ENCODE assay signal across 8 cellular contexts in the genomic region with DNA sequence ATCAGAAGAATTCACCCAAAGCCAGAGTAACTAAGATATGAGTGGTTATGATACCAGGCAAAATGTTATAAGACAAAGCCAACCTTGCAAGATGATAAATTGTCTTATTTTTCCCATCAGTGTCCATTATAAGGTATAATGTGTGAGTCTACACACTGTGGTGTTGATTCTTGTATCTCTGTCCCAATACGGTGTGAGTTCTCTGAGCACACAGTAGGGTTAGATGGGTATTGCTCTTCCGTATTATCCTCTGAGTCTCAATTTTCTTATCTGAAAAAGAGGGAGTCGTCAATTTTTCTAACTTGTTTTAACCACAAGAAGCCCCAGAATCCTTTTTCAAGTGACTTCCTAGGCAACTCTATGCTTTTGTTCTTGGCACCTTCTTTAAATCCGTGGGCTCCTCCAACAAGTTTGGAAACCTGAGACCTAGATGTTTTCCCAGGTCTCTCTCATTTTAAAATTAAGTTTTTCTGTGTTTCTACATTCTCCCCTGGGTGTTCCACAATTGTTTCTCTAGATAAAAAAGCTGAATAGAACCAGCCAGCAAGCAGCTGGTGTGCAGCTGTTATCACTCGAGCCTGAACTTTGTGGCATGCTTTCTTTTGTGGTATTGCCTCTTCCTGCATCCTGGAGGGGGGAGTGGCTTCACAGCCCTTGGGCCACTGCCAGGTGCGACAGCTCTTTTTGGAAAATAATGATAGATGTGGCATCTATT.
A peak's percentile ranks its signal among the peaks of the same experiment; 100 is the strongest.
DNase-seq lines count a peak whose midpoint lies in the region; ATAC-seq and TF ChIP-seq lines count a peak whose summit lies in the region.

No MANE protein-coding gene starts in this region.

- peaks cover 25 to 37% of the 10 kb centered on the region in 2 donors for H3K4me1 Mint-ChIP-seq in natural killer cell

- peak in 5 of 6 experiments; percentile 7 to 67 (median 45) for DNase-seq in stimulated activated naive CD4-positive, alpha-beta T cell (lab: John Stamatoyannopoulos, UW)
- DNase-seq in stimulated activated naive CD4-positive, alpha-beta T cell treated with Interleukin-2 at 50 U/mL for 16 hours (lab: John Stamatoyannopoulos, UW): no peak
- peak; percentile 63 for DNase-seq in NCI-H2196 (lab: John Stamatoyannopoulos, UW; ENCODE audit: unreplicated experiment)
- peak; percentile 40 for DNase-seq in amniotic epithelial cell (ENCODE audit: low read depth)
- no peak for DNase-seq in natural killer cell
- no peak for DNase-seq in NCI-H446 treated with DMSO at 0.1 percent for 48 hours (lab: John Stamatoyannopoulos, UW)
- DNase-seq in stimulated activated CD4-positive, alpha-beta T cell treated with anti-CD3 and anti-CD28 coated beads, Interleukin-2, amount 100 ng/mL, for 48 hours: no peak

- no peaks in the 10 kb centered on the region for H3K9me3 Mint-ChIP-seq in natural killer cell

- ATAC-seq in HG03060 (IDR thresholded peaks at IDR 0.05; ENCODE audit: low read depth, unreplicated experiment) (peak; percentile 91), natural killer cell (peak in 2 of 3 donors; percentile 39 to 56)

- TF ChIP-seq CTCF in natural killer cell (IDR thresholded peaks at IDR 0.05): no peak

- peak overlapping the region; percentile 2 for H3K4me3 Mint-ChIP-seq in natural killer cell

- no peaks in the 10 kb centered on the region for H3K27me3 Mint-ChIP-seq in natural killer cell (ENCODE audit: low read depth in 2 of 2)

- intact Hi-C loops in natural killer cell (cut with micrococcal nuclease): no loop called here

- H3K36me3 Mint-ChIP-seq in natural killer cell: no peaks in the 10 kb centered on the region

- peak overlapping the region; percentile 36 to 54 for H3K27ac Mint-ChIP-seq in natural killer cell

Comparison
In these comparisons a context has a peak if more than half of its experiments do, and no peak if none do; other contexts are left out.
1. DNase-seq: peak in stimulated activated naive CD4-positive, alpha-beta T cell (5 of 6), NCI-H2196 (single experiment) and amniotic epithelial cell (single experiment); none in stimulated activated naive CD4-positive, alpha-beta T cell treated with Interleukin-2 at 50 U/mL for 16 hours (single experiment), natural killer cell (single experiment), NCI-H446 treated with DMSO at 0.1 percent for 48 hours (single experiment) and stimulated activated CD4-positive, alpha-beta T cell treated with anti-CD3 and anti-CD28 coated beads, Interleukin-2, amount 100 ng/mL, for 48 hours (0 of 2).